1 cellular context compared by ENCODE assay signal in the genomic region with DNA sequence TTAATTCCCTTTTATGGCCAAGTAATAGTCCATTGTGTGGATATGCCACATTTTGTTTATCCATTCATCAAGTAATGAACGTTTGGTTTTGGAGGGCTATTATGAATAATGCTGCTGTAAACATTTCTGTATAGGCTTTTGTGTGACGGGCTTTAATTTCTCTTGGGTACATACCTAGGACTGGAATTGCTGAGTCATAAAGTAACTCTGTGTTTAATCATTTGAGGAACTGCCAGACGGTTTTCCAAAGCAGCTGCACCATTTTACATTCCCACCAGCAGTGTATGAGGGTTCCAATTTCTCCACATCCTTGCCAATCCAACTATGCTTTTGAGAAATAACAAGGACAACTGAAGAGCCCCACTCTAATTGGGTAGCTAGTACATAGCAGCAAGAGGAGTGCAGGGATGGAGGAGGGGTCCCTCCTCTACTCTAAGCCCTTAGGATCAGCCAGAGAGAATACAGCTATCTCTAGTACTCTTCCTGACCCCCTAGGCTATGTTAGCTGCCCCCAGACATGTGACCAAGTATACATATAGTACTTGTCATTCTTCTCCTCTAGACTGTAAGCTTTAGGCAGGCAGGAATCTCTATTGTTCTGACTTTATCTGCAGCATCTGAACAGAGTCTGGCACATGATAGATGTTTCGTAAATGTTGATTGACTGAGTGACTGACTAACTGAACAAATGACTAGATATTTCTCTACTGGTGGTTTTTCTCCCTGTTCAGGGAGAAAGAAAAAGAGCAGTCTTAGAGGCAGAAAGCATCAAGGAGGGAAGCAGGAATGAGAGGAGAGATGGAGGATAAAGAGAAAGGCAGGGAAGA.
TF ChIP-seq lines count a peak whose summit lies in the region.

No MANE protein-coding gene starts in this region.

TF ChIP-seq in GM12878, 131 proteins besides CTCF, POLR2A, EP300 and RAD21 (continued from another document):
- TF ChIP-seq POLR2AphosphoS2 (IDR thresholded peaks at IDR 0.05; ENCODE audit: low read depth, low read length) (no peak), MXI1 (IDR thresholded peaks at IDR 0.05; ENCODE audit: low read depth, low read length) (no peak), JUNB (IDR thresholded peaks at IDR 0.05) (peak; percentile 76), TCF12 (IDR thresholded peaks at IDR 0.05; ENCODE audit: low read depth, low read length) (no peak), MEF2B (IDR thresholded peaks at IDR 0.05; ENCODE audit: partially characterized antibody, poor library complexity, severe bottlenecking) (no peak), IRF4 (IDR thresholded peaks at IDR 0.05; ENCODE audit: low read depth, low read length) (no peak), NR2C2 (IDR thresholded peaks at IDR 0.05; ENCODE audit: borderline replicate concordance, control insufficient read depth, insufficient read length, low read depth) (no peak), SP1 (IDR thresholded peaks at IDR 0.05; ENCODE audit: low read depth, low read length) (no peak), SREBF1 (IDR thresholded peaks at IDR 0.05; ENCODE audit: low read length) (no peak), ZNF274 (IDR thresholded peaks at IDR 0.05; ENCODE audit: insufficient read depth, insufficient read length) (no peak), NFXL1 (IDR thresholded peaks at IDR 0.05; ENCODE audit: borderline replicate concordance) (no peak), MYC (IDR thresholded peaks at IDR 0.05; ENCODE audit: insufficient read depth, insufficient read length, insufficient replicate concordance, low read length, severe bottlenecking) (no peak), SPI1 (IDR thresholded peaks at IDR 0.05; ENCODE audit: borderline replicate concordance, insufficient read depth, low read depth, low read length) (peak; percentile 49; the same call in 1 of the 2 replicates), CHD4 (IDR thresholded peaks at IDR 0.05) (no peak), IKZF1 (conservative IDR thresholded peaks at IDR 0.05) (peak; percentile 80), DPF2 (IDR thresholded peaks at IDR 0.05) (peak; percentile 59; the same call in 1 of the 2 replicates), TCF7 (IDR thresholded peaks at IDR 0.05; ENCODE audit: borderline replicate concordance) (no peak), NR2F1 (conservative IDR thresholded peaks at IDR 0.05) (peak; percentile 18; the same call in 1 of the 2 replicates), HDAC6 (IDR thresholded peaks at IDR 0.05; ENCODE audit: unreplicated experiment) (no peak), ZZZ3 (IDR thresholded peaks at IDR 0.05; ENCODE audit: control insufficient read depth, insufficient read length, low read depth) (no peak), BACH1 (IDR thresholded peaks at IDR 0.05; ENCODE audit: borderline replicate concordance) (peak; percentile 92), EED (IDR thresholded peaks at IDR 0.05; ENCODE audit: low read depth) (peak; percentile 66; the same call in 1 of the 2 replicates)
- TF ChIP-seq, protein P1, sequence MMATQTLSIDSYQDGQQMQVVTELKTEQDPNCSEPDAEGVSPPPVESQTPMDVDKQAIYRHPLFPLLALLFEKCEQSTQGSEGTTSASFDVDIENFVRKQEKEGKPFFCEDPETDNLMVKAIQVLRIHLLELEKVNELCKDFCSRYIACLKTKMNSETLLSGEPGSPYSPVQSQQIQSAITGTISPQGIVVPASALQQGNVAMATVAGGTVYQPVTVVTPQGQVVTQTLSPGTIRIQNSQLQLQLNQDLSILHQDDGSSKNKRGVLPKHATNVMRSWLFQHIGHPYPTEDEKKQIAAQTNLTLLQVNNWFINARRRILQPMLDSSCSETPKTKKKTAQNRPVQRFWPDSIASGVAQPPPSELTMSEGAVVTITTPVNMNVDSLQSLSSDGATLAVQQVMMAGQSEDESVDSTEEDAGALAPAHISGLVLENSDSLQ (IDR thresholded peaks at IDR 0.05): no peak
